In the genomic region with DNA sequence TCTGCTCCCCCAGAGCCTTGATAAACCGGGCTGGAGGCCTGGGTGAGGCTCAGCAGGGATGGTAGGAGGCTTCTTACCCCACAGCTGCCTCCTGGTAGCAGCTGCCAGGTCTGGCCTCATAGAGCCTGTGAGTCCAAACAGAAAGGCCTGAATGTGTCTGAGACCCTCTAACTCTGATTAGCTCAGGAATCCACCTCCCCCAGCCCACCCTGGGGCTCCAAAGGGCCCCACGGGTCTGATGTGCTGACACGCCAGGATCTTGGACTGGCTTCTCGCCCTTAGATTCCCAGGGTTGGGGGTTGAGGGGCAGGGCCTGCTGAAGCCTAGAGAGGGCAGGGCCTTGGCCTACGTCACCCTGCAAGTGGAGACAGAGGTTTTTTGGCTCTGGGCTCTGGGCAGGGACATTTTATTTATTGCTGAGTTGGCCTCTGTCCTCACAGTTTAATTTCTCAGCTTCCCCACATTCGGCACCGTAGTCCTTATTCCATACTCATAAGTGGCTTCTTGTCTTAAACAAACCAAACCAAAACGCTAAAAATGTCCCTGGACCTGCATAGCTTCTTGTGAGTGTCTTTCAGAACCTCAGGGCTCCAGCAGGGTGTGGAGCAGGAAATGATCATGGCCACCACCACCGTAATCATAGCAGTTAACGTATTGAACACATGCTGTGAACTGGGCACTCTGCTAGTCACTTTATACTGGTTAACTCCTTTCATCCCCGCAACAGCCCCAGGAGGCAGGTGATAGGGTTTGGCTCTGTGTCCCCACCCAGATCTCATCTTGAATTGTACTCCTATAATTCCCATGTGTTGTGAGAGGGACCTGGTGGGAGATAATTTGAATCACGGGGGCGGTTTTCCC, we compare ENCODE assay signal across 10 cellular contexts. TPM values are rescaled to one million over a fixed set of nuclear protein-coding genes. Genes with fewer than 3 reads are reported as not detected.
A peak's percentile ranks its signal among the peaks of the same experiment; 100 is the strongest.
DNase-seq lines count a peak whose midpoint lies in the region; ATAC-seq and TF ChIP-seq lines count a peak whose summit lies in the region.
"Had no signal": no experiment of that assay in that cellular context is flagged by ENCODE, and none has a peak within 500 bp of the region (broad histone marks: within the 10 kb centered on the region; RNA-seq: fewer than 3 reads in every experiment).

No MANE protein-coding gene starts in this region.

- H3K36me3 ChIP-seq in breast epithelium, result no peaks in the 10 kb centered on the region
- no peaks in the 10 kb centered on the region for H3K36me3 ChIP-seq in iPS-20b (ENCODE audit: insufficient read depth, low read depth, low read length)
- no peaks in the 10 kb centered on the region for H3K36me3 ChIP-seq in sigmoid colon

- H3K27me3 ChIP-seq in breast epithelium, result no peaks in the 10 kb centered on the region
- H3K27me3 ChIP-seq in iPS-20b (ENCODE audit: insufficient read depth, low read length), result no peaks in the 10 kb centered on the region
- H3K27me3 ChIP-seq in sigmoid colon, result no peaks in the 10 kb centered on the region

- no peak for ATAC-seq in GM19395 (IDR thresholded peaks at IDR 0.05; ENCODE audit: unreplicated experiment)
- ATAC-seq: activated CD8-positive, alpha-beta T cell treated with anti-CD3 and anti-CD28 coated beads for 36 hours had no signal

- no peak for TF ChIP-seq EP300 in sigmoid colon (IDR thresholded peaks at IDR 0.05)

- no peaks in the 10 kb centered on the region for H3K9me3 ChIP-seq in breast epithelium
- no peaks in the 10 kb centered on the region for H3K9me3 ChIP-seq in iPS-20b (ENCODE audit: insufficient read depth, low read depth, low read length)
- no peaks in the 10 kb centered on the region for H3K9me3 ChIP-seq in sigmoid colon

- intact Hi-C loops in breast epithelium (cut with DNase I; ENCODE audit: low total_unique reads) (no loop called here), sigmoid colon (cut with DNase I) (no loop called here)

- DNase-seq in HUDEP-2 (lab: John Stamatoyannopoulos, UW; ENCODE audit: unreplicated experiment in 76 of 76) (peak in 41 of 76 experiments; percentile 14 to 78 (median 34)), breast epithelium (ENCODE audit: low spot score in 2 of 2) (peak in 1 of 2 donors; percentile 59), sigmoid colon (peak; percentile 79), NCI-H1105 (lab: John Stamatoyannopoulos, UW) (no peak)
- no peak for DNase-seq in stimulated activated CD4-positive, alpha-beta T cell treated with anti-CD3 and anti-CD28 coated beads, Interleukin-4, amount 100 ng/mL, for 4 hours
- no peak for DNase-seq in stimulated activated CD4-positive, alpha-beta T cell treated with anti-CD3 and anti-CD28 coated beads, Interleukin-1b, Interleukin-23, amount 100 ng/mL, for 48 hours
- DNase-seq: activated CD8-positive, alpha-beta T cell treated with anti-CD3 and anti-CD28 coated beads for 36 hours had no signal

- 0 out of 2 replicates have a peak overlapping the region, but pooled peaks have one; percentile 4 for H3K9ac ChIP-seq in iPS-20b (ENCODE audit: low read depth, low read length)

- TF ChIP-seq POLR2A in breast epithelium (IDR thresholded peaks at IDR 0.05) (no peak), sigmoid colon (IDR thresholded peaks at IDR 0.05) (no peak)

- H3K4me1 ChIP-seq in breast epithelium, result peaks cover 8 to 13% of the 10 kb centered on the region in 2 donors
- peaks cover 18% of the 10 kb centered on the region; the same call in 1 of the 2 replicates for H3K4me1 ChIP-seq in iPS-20b (ENCODE audit: insufficient read depth, low read length)
- H3K4me1 ChIP-seq in sigmoid colon, result peaks cover 0 to 24% (median 19%) of the 10 kb centered on the region in 4 donors

- H3K4me3 ChIP-seq in breast epithelium (no peak overlapping the region), iPS-20b (ENCODE audit: low read length) (no peak overlapping the region), sigmoid colon (no peak overlapping the region)

- WGBS in sigmoid colon, 2 donors, result 28 to 62% methylated on average over 13 of the region's 13 CpGs

- TF ChIP-seq CTCF in breast epithelium (IDR thresholded peaks at IDR 0.05) (no peak), sigmoid colon (IDR thresholded peaks at IDR 0.05) (no peak)

- H3K27ac ChIP-seq in breast epithelium, result peak overlapping the region; percentile 86
- no peak overlapping the region for H3K27ac ChIP-seq in iPS-20b (ENCODE audit: low read length)
- H3K27ac ChIP-seq in sigmoid colon, result peak overlapping the region; percentile 58 to 73 (median 70)

RNA-seq across cellular contexts. Expression of a gene that starts 25.1 kb away (rescaled TPM):
- total RNA-seq in breast epithelium (10 to 100 TPM in 2 of 3 donors, 1 to 10 TPM in 1; 9.8 to 62.8 (median 36.4) TPM), sigmoid colon (10 to 100 TPM in 1 of 4 donors, 1 to 10 TPM in 3; 6.3 to 18.8 (median 7.6) TPM)
- polyA plus RNA-seq in sigmoid colon, result 10 to 100 TPM; 10.2 to 34.2 (median 16.4) TPM

RNA-seq across cellular contexts. Expression of a gene that starts 31.1 kb away (rescaled TPM):
- total RNA-seq in breast epithelium, result not detected
- total RNA-seq in sigmoid colon, result not detected
- polyA plus RNA-seq in sigmoid colon, result not detected
- total RNA-seq: activated CD8-positive, alpha-beta T cell treated with anti-CD3 and anti-CD28 coated beads for 36 hours; mesenteric fat pad had no signal

Comparison
In these comparisons a context has a peak if more than half of its experiments do, and no peak if none do; other contexts are left out.
1. DNase-seq: peak in HUDEP-2 (41 of 76) and sigmoid colon (single experiment); none in stimulated activated CD4-positive, alpha-beta T cell treated with anti-CD3 and anti-CD28 coated beads, Interleukin-4, amount 100 ng/mL, for 4 hours (0 of 2), NCI-H1105 (single experiment) and stimulated activated CD4-positive, alpha-beta T cell treated with anti-CD3 and anti-CD28 coated beads, Interleukin-1b, Interleukin-23, amount 100 ng/mL, for 48 hours (single experiment).